Comparison of ENCODE assay signal across 14 cellular contexts in the genomic region with DNA sequence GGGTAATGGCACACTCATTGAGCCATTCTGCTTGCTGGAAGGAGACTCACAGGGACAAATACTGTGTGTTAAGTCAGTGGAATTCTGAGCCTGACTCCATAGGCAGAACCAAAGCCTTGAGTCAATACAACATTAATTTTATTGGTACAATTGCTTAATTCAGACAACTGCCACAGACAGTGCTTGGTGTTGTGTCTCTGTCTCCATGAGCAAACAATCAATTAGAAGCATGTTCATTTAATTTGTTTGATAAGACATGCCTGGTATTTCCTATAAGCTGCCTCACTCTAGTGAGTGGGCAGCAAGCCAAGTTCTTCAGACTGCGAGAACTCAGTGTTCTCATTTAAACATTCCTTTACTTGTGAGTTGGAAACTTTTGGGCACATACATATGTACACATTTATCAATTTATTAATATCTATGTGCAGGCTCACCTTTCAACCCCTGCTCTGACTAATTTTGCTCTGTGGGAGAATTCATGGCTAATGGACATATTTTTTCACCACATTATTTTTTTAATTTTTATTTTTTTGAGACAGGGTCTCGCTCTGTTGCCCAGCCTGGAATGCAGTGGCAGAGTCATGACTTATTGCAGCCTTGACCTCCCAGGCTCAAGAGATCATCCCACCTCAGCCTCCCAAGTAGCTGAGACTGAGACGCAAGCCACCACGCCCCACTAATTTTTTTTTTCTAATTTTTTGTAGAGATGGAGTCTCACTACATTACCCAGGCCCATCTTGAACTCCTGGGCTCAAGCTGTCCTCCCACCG. TPM values are rescaled to one million over a fixed set of nuclear protein-coding genes. Genes with fewer than 3 reads are reported as not detected.
DNase-seq lines count a peak whose midpoint lies in the region; ATAC-seq and TF ChIP-seq lines count a peak whose summit lies in the region.
"Had no signal": no experiment of that assay in that cellular context is flagged by ENCODE, and none has a peak within 500 bp of the region (broad histone marks: within the 10 kb centered on the region; RNA-seq: fewer than 3 reads in every experiment).

No MANE protein-coding gene starts in this region.

- no peaks in the 10 kb centered on the region for H3K36me3 ChIP-seq in cardiac muscle cell
- no peaks in the 10 kb centered on the region for H3K36me3 ChIP-seq in upper lobe of right lung
- H3K36me3 ChIP-seq in psoas muscle (ENCODE audit: insufficient read depth in 1 of 2, low read depth in 1 of 2): no peaks in the 10 kb centered on the region
- no peaks in the 10 kb centered on the region for H3K36me3 ChIP-seq in Peyer's patch
- H3K36me3 ChIP-seq in neuronal stem cell (replicated peaks in 1 of 2; ENCODE audit: control insufficient read depth in 2 of 2, insufficient read depth in 2 of 2, low read length in 2 of 2): no peaks in the 10 kb centered on the region

- no peak overlapping the region for H4K8ac ChIP-seq in neuronal stem cell (ENCODE audit: low read depth, low read length)

- H3K27ac ChIP-seq in cardiac muscle cell (peak overlapping the region; percentile 49), upper lobe of right lung (peak overlapping the region; percentile 43), psoas muscle (no peak overlapping the region), Peyer's patch (peak overlapping the region in 2 of 4 donors; percentile 4 to 18), neuronal stem cell (replicated peaks; ENCODE audit: low read length) (no peak overlapping the region)

- peak overlapping the region in 1 of 5 experiments; percentile 50 for H3K4me3 Mint-ChIP-seq in brain
- H3K4me3 Mint-ChIP-seq: B cell; dendritic cell treated with granulocyte-macrophage colony-stimulating factor and Interleukin-4, amounts not matched to agents 40 ng/mL and 50 ng/mL, for 4 days; stimulated activated memory B cell treated with anti-CD40 and anti-IgM and Interleukin-4, amounts not matched to agents 10 μg/mL and 1 μg/mL and 100 μg/mL, for 72 hours had no signal

- no peak overlapping the region for H3K18ac ChIP-seq in neuronal stem cell (ENCODE audit: low read length)

- no peak overlapping the region for H4K91ac ChIP-seq in neuronal stem cell (ENCODE audit: low read depth, low read length, poor library complexity)

- DNase-seq in cardiac muscle cell (ENCODE audit: low read depth in 1 of 2, low spot score in 1 of 2) (peak; percentile 61 to 84), Right ventricle myocardium superior (no peak), left kidney (ENCODE audit: low read depth, low spot score) (peak; percentile 77), upper lobe of right lung (no peak), psoas muscle (no peak), Peyer's patch (no peak), neuronal stem cell (ENCODE audit: low spot score) (no peak)
- DNase-seq: activated CD8-positive, alpha-beta memory T cell treated with anti-CD3 and anti-CD28 coated beads, Interleukin-2, amount 50 U/mL, for 4 hours; NCI-H1436 had no signal

- no peaks in the 10 kb centered on the region for H3K79me1 ChIP-seq in neuronal stem cell (ENCODE audit: low read depth, low read length)

- H3K4me1 Mint-ChIP-seq in brain: peaks cover 9% of the 10 kb centered on the region

- H3K27ac Mint-ChIP-seq in brain: peak overlapping the region in 3 of 5 experiments; percentile 36 to 84 (median 63)
- H3K27ac Mint-ChIP-seq: B cell; dendritic cell treated with granulocyte-macrophage colony-stimulating factor and Interleukin-4, amounts not matched to agents 40 ng/mL and 50 ng/mL, for 4 days had no signal

- H2AK5ac ChIP-seq in neuronal stem cell (ENCODE audit: low read depth, low read length): no peak overlapping the region

- peaks cover 13% of the 10 kb centered on the region for H3K4me1 ChIP-seq in cardiac muscle cell (ENCODE audit: low read depth)
- peaks cover 19% of the 10 kb centered on the region for H3K4me1 ChIP-seq in upper lobe of right lung
- H3K4me1 ChIP-seq in psoas muscle: no peaks in the 10 kb centered on the region
- H3K4me1 ChIP-seq in Peyer's patch: peaks cover 0 to 19% (median 0%) of the 10 kb centered on the region in 4 donors
- peaks cover 3 to 4% of the 10 kb centered on the region in 2 donors for H3K4me1 ChIP-seq in neuronal stem cell (ENCODE audit: control insufficient read depth in 2 of 2, insufficient read depth in 1 of 2, low read depth in 1 of 2, low read length in 2 of 2)

- no peak overlapping the region for H2BK12ac ChIP-seq in neuronal stem cell (ENCODE audit: low read length)

- no peak overlapping the region for H3K4ac ChIP-seq in neuronal stem cell (ENCODE audit: low read length)

- WGBS in psoas muscle, 3 donors: 71 to 82% (median 73%) methylated on average over 5 of the region's 5 CpGs
- no CpG with 5 or more reads among the region's 5 CpGs for WGBS in neuronal stem cell (ENCODE audit: extremely low coverage in 2 of 2, insufficient read length in 2 of 2, insufficient replicate concordance in 1 of 2), 2 donors

- no peak overlapping the region for H2AFZ ChIP-seq in neuronal stem cell (ENCODE audit: low read length)

- H3K4me3 ChIP-seq in cardiac muscle cell (no peak overlapping the region), upper lobe of right lung (no peak overlapping the region), psoas muscle (no peak overlapping the region), Peyer's patch (no peak overlapping the region), neuronal stem cell (ENCODE audit: low read length in 2 of 2) (no peak overlapping the region)
- H3K4me3 ChIP-seq: GM12878 had no signal

- H3K27me3 ChIP-seq in cardiac muscle cell (no peaks in the 10 kb centered on the region), upper lobe of right lung (no peaks in the 10 kb centered on the region), psoas muscle (ENCODE audit: insufficient read depth in 3 of 3, low read length in 2 of 3) (no peaks in the 10 kb centered on the region), Peyer's patch (no peaks in the 10 kb centered on the region), neuronal stem cell (ENCODE audit: control insufficient read depth in 3 of 3, insufficient read depth in 3 of 3, low read depth in 1 of 3, low read length in 3 of 3) (no peaks in the 10 kb centered on the region)

- ATAC-seq in Right ventricle myocardium superior (ENCODE audit: poor library complexity) (no peak), upper lobe of right lung (no peak), psoas muscle (no peak)
- ATAC-seq: GM12878; stimulated activated memory B cell treated with anti-CD40 and anti-IgM and Interleukin-4, amounts not matched to agents 10 μg/mL and 1 μg/mL and 100 μg/mL, for 72 hours had no signal

- TF ChIP-seq CTCF in cardiac muscle cell (IDR thresholded peaks at IDR 0.05; ENCODE audit: low read depth, low read length) (no peak), brain (conservative IDR thresholded peaks at IDR 0.05) (no peak), upper lobe of right lung (IDR thresholded peaks at IDR 0.05) (no peak), psoas muscle (IDR thresholded peaks at IDR 0.05) (no peak), Peyer's patch (IDR thresholded peaks at IDR 0.05) (no peak)

- H3K9me3 ChIP-seq in cardiac muscle cell (ENCODE audit: low read depth) (no peaks in the 10 kb centered on the region), upper lobe of right lung (no peaks in the 10 kb centered on the region), psoas muscle (no peaks in the 10 kb centered on the region), Peyer's patch (no peaks in the 10 kb centered on the region), neuronal stem cell (replicated peaks in 1 of 2; ENCODE audit: control insufficient read depth in 2 of 2, insufficient read depth in 1 of 2, low read depth in 1 of 2, low read length in 2 of 2) (no peaks in the 10 kb centered on the region)

- H3K27me3 Mint-ChIP-seq in brain: peaks cover 11% of the 10 kb centered on the region
- H3K27me3 Mint-ChIP-seq: B cell; dendritic cell treated with granulocyte-macrophage colony-stimulating factor and Interleukin-4, amounts not matched to agents 40 ng/mL and 50 ng/mL, for 4 days; stimulated activated memory B cell treated with anti-CD40 and anti-IgM and Interleukin-4, amounts not matched to agents 10 μg/mL and 1 μg/mL and 100 μg/mL, for 72 hours had no signal

- no peak overlapping the region for H3K14ac ChIP-seq in neuronal stem cell (ENCODE audit: low read length)

- H2BK5ac ChIP-seq in neuronal stem cell (ENCODE audit: low read length): no peak overlapping the region

- H3K36me3 Mint-ChIP-seq in brain: peaks cover 1% of the 10 kb centered on the region
- H3K36me3 Mint-ChIP-seq: stimulated activated memory B cell treated with anti-CD40 and anti-IgM and Interleukin-4, amounts not matched to agents 10 μg/mL and 1 μg/mL and 100 μg/mL, for 72 hours had no signal

- TF ChIP-seq POLR2A in Peyer's patch (IDR thresholded peaks at IDR 0.05): no peak

- no peak overlapping the region for H2BK120ac ChIP-seq in neuronal stem cell (ENCODE audit: low read depth, low read length)

- intact Hi-C loops in Right ventricle myocardium superior (cut with DNase I) (loop anchor here (5.0 kb wide), 1 partner anchor 38 kb away; no protein-coding TSS in a partner anchor), upper lobe of right lung (cut with DNase I) (no loop called here), psoas muscle (cut with DNase I) (no loop called here)

- H3K9me3 Mint-ChIP-seq in brain: peaks cover 0 to 6% (median 0%) of the 10 kb centered on the region in 5 experiments
- H3K9me3 Mint-ChIP-seq: dendritic cell treated with granulocyte-macrophage colony-stimulating factor and Interleukin-4, amounts not matched to agents 40 ng/mL and 50 ng/mL, for 4 days; stimulated activated memory B cell treated with anti-CD40 and anti-IgM and Interleukin-4, amounts not matched to agents 10 μg/mL and 1 μg/mL and 100 μg/mL, for 72 hours had no signal

- no peak overlapping the region for H2BK15ac ChIP-seq in neuronal stem cell (ENCODE audit: low read length)

- H3K4me2 ChIP-seq in neuronal stem cell (ENCODE audit: insufficient read depth, low read length, poor library complexity, severe bottlenecking): no peak overlapping the region

- H3K23ac ChIP-seq in neuronal stem cell (ENCODE audit: low read depth, low read length, poor library complexity): no peak overlapping the region

- no peak overlapping the region for H3K9ac ChIP-seq in neuronal stem cell (ENCODE audit: low read depth, low read length, poor library complexity)

RNA-seq across cellular contexts. Expression of a gene that starts 4.5 kb away (rescaled TPM):
- 107 and 134 TPM in 2 replicates for total RNA-seq in cardiac muscle cell
- polyA plus RNA-seq in cardiac muscle cell: 181 and 192 TPM in 2 replicates
- 51.9 TPM for total RNA-seq in Right ventricle myocardium superior
- polyA plus RNA-seq in brain (ENCODE audit: insufficient read depth, low read depth, low replicate concordance): 38.1 TPM
- 96.0 TPM for total RNA-seq in upper lobe of right lung
- 10 to 100 TPM; 29.5 to 54.0 (median 46.7) TPM for total RNA-seq in psoas muscle
- 10 to 100 TPM; 28.8 to 56.6 (median 42.0) TPM for polyA plus RNA-seq in psoas muscle
- total RNA-seq in Peyer's patch: 100 to 1,000 TPM in 3 of 4 donors, 10 to 100 TPM in 1; 86.3 to 224 (median 112) TPM
- polyA plus RNA-seq in neuronal stem cell (2013, experiment 1 of 2): 97.6 TPM
- 99.1 TPM for polyA plus RNA-seq in neuronal stem cell (2013, experiment 2 of 2)

RNA-seq across cellular contexts. Expression of a gene that starts 25.0 kb away (rescaled TPM):
- total RNA-seq in cardiac muscle cell (77.1 and 87.9 TPM in 2 replicates), Right ventricle myocardium superior (74.2 TPM), upper lobe of right lung (119 TPM), psoas muscle (10 to 100 TPM; 56.7 to 63.1 (median 60.0) TPM), Peyer's patch (100 to 1,000 TPM in 2 of 4 donors, 10 to 100 TPM in 2; 77.9 to 157 (median 104) TPM)
- polyA plus RNA-seq in cardiac muscle cell (71.7 and 88.5 TPM in 2 replicates), brain (ENCODE audit: insufficient read depth, low read depth, low replicate concordance) (41.9 TPM), psoas muscle (100 to 1,000 TPM in 1 of 3 donors, 10 to 100 TPM in 2; 39.5 to 179 (median 74.0) TPM)
- polyA plus RNA-seq in neuronal stem cell (2013, experiment 1 of 2): 227 TPM
- polyA plus RNA-seq in neuronal stem cell (2013, experiment 2 of 2): 230 TPM

Comparison
In these comparisons a context has a peak if more than half of its experiments do, and no peak if none do; other contexts are left out.
1. DNase-seq: peak in cardiac muscle cell (2 of 2) and left kidney (single experiment); none in Right ventricle myocardium superior (single experiment), upper lobe of right lung (single experiment), psoas muscle (0 of 2), Peyer's patch (0 of 3) and neuronal stem cell (single experiment).
2. H3K27ac ChIP-seq: peak in cardiac muscle cell (single experiment) and upper lobe of right lung (single experiment); none in psoas muscle (single experiment) and neuronal stem cell (single experiment).